Comparison of ENCODE assay signal across 8 cellular contexts in genomic region chr6:29752451-29753308, GRCh38. TPM values are rescaled to one million over a fixed set of nuclear protein-coding genes. Genes with fewer than 3 reads are reported as not detected.
A peak's percentile ranks its signal among the peaks of the same experiment; 100 is the strongest.
DNase-seq lines count a peak whose midpoint lies in the region; TF ChIP-seq lines count a peak whose summit lies in the region.

No MANE protein-coding gene starts in this region.

- POLR2A ChIA-PET in HEK293 (lab: Yijun Ruan, JAX), result interaction anchor here (1.2 kb wide), 2 partner anchors 15 to 103 kb away, joined by 3 read pairs; no protein-coding TSS in a partner anchor

- H3K36me3 Mint-ChIP-seq in T-helper 1 cell treated with Interleukin-12 subunit alpha and Interleukin-12 subunit beta and Interleukin-4 antibody, amounts not matched to agents 30 μg/mL and 1 μg/mL, for 36 hours (ENCODE audit: low read depth), result peaks cover 10% of the 10 kb centered on the region

- H3K36me3 ChIP-seq in GM06990 (ENCODE audit: control insufficient read depth, insufficient read depth, low read length) (no peaks in the 10 kb centered on the region), HEK293 (ENCODE audit: control insufficient read depth in 2 of 2, insufficient read depth in 1 of 2, low read length in 2 of 2) (no peaks in the 10 kb centered on the region), right atrium auricular region (no peaks in the 10 kb centered on the region), vagina (no peaks in the 10 kb centered on the region)

- intact Hi-C loops in vagina (cut with DNase I), result no loop called here

- CTCF ChIA-PET in HEK293 (lab: Yijun Ruan, JAX), result interaction anchor here (0.6 to 8.9 kb wide), 25 partner anchors 11 to 293 kb away, joined by 3 to 127 read pairs (median 4); no protein-coding TSS in a partner anchor

- H3K27me3 Mint-ChIP-seq in T-helper 1 cell treated with Interleukin-12 subunit alpha and Interleukin-12 subunit beta and Interleukin-4 antibody, amounts not matched to agents 30 μg/mL and 1 μg/mL, for 36 hours (ENCODE audit: low read depth), result no peaks in the 10 kb centered on the region

- H3K9me3 Mint-ChIP-seq in T-helper 1 cell treated with Interleukin-12 subunit alpha and Interleukin-12 subunit beta and Interleukin-4 antibody, amounts not matched to agents 30 μg/mL and 1 μg/mL, for 36 hours, result no peaks in the 10 kb centered on the region

- TF ChIP-seq CTCF in GM06990 (IDR thresholded peaks at IDR 0.05; ENCODE audit: insufficient read depth, low read length, poor library complexity, severe bottlenecking) (peak; percentile 100), HEK293 (tag by site-specific recombination; IDR thresholded peaks at IDR 0.05) (peak; percentile 99), right atrium auricular region (IDR thresholded peaks at IDR 0.05) (peak; percentile 92), vagina (IDR thresholded peaks at IDR 0.05) (peak; percentile 72 to 91 (median 84))

- H3K27ac Mint-ChIP-seq in T-helper 1 cell treated with Interleukin-12 subunit alpha and Interleukin-12 subunit beta and Interleukin-4 antibody, amounts not matched to agents 30 μg/mL and 1 μg/mL, for 36 hours, result peak overlapping the region; percentile 96

- H3K4me3 ChIP-seq in GM06990 (replicated peaks; ENCODE audit: low read depth, low read length), result peak overlapping the region; percentile 74
- H3K4me3 ChIP-seq in HEK293 (ENCODE audit: low read depth, low read length), result peak overlapping the region; percentile 75
- peak overlapping the region; percentile 50 to 69 for H3K4me3 ChIP-seq in right atrium auricular region
- peak overlapping the region; percentile 68 to 79 for H3K4me3 ChIP-seq in vagina

- H3K4me1 ChIP-seq in HEK293 (ENCODE audit: control insufficient read depth, insufficient read depth, low read length), result peaks cover 5% of the 10 kb centered on the region; the same call in 1 of the 2 replicates
- peaks cover 0 to 32% of the 10 kb centered on the region in 2 donors for H3K4me1 ChIP-seq in right atrium auricular region
- peaks cover 30% of the 10 kb centered on the region for H3K4me1 ChIP-seq in vagina

- peaks cover 49% of the 10 kb centered on the region for H3K4me1 Mint-ChIP-seq in T-helper 1 cell treated with Interleukin-12 subunit alpha and Interleukin-12 subunit beta and Interleukin-4 antibody, amounts not matched to agents 30 μg/mL and 1 μg/mL, for 36 hours (ENCODE audit: low read depth)

- peak overlapping the region; percentile 46; the same call in 1 of the 2 replicates for H3K27ac ChIP-seq in HEK293 (ENCODE audit: extremely low read depth, low read depth, low read length)
- H3K27ac ChIP-seq in right atrium auricular region, result peak overlapping the region; percentile 89 to 96
- H3K27ac ChIP-seq in vagina, result peak overlapping the region; percentile 94

- peak overlapping the region; percentile 93 for H3K4me3 Mint-ChIP-seq in T-helper 1 cell treated with Interleukin-12 subunit alpha and Interleukin-12 subunit beta and Interleukin-4 antibody, amounts not matched to agents 30 μg/mL and 1 μg/mL, for 36 hours

- peak in 1 of 2 donors; percentile 30 for TF ChIP-seq POLR2A in vagina (IDR thresholded peaks at IDR 0.05)

- H3K27me3 ChIP-seq in GM06990 (replicated peaks; ENCODE audit: control insufficient read depth, insufficient read depth, low read length), result no peaks in the 10 kb centered on the region; the same call in 1 of the 2 replicates
- no peaks in the 10 kb centered on the region for H3K27me3 ChIP-seq in right atrium auricular region
- H3K27me3 ChIP-seq in vagina, result no peaks in the 10 kb centered on the region

- DNase-seq in GM06990 (ENCODE audit: extremely low read depth, insufficient read length) (peak; percentile 86), MV-4-11 (lab: John Stamatoyannopoulos, UW) (peak; percentile 73), anterior cingulate cortex (lab: John Stamatoyannopoulos, UW) (peak in 56 of 58 donors; percentile 15 to 87 (median 65)), right atrium auricular region (ENCODE audit: low spot score) (peak; percentile 94), pulmonary artery endothelial cell (ENCODE audit: low read depth, low spot score) (peak; percentile 75), vagina (ENCODE audit: extremely low spot score in 2 of 2) (peak; percentile 92 to 93)

- no peaks in the 10 kb centered on the region for H3K9me3 ChIP-seq in HEK293 (ENCODE audit: control insufficient read depth, insufficient read depth, low read depth, low read length)
- no peaks in the 10 kb centered on the region for H3K9me3 ChIP-seq in right atrium auricular region
- H3K9me3 ChIP-seq in vagina, result no peaks in the 10 kb centered on the region

TF ChIP-seq in HEK293, 187 proteins besides CTCF, POLR2A, EP300 and RAD21 (continues in another document):
- TF ChIP-seq ZNF521 (tag by site-specific recombination; IDR thresholded peaks at IDR 0.05) (no peak), ZSCAN16 (tag by site-specific recombination; IDR thresholded peaks at IDR 0.05) (no peak), ZNF544 (tag by site-specific recombination; IDR thresholded peaks at IDR 0.05) (no peak), ZNF701 (tag by site-specific recombination; IDR thresholded peaks at IDR 0.05) (no peak), ZNF341 (tag by site-specific recombination; IDR thresholded peaks at IDR 0.05; ENCODE audit: low read depth) (peak; percentile 73), ZNF629 (tag by site-specific recombination; IDR thresholded peaks at IDR 0.05) (peak; percentile 83; the same call in 1 of the 2 replicates), KLF10 (tag by site-specific recombination; IDR thresholded peaks at IDR 0.05) (peak; percentile 48; the same call in 1 of the 2 replicates), WT1 (tag by site-specific recombination; IDR thresholded peaks at IDR 0.05) (no peak), ZNF645 (tag by site-specific recombination; IDR thresholded peaks at IDR 0.05) (no peak), FEZF1 (tag by site-specific recombination; IDR thresholded peaks at IDR 0.05) (no peak), PRDM4 (tag by site-specific recombination; IDR thresholded peaks at IDR 0.05) (no peak), ZNF639 (tag by site-specific recombination; IDR thresholded peaks at IDR 0.05) (no peak), MEIS1 (CRISPR knock-in tag; IDR thresholded peaks at IDR 0.05; ENCODE audit: borderline replicate concordance) (no peak), ZFP3 (tag by site-specific recombination; IDR thresholded peaks at IDR 0.05; ENCODE audit: low read depth) (no peak), ZFP41 (tag by site-specific recombination; IDR thresholded peaks at IDR 0.05; ENCODE audit: borderline replicate concordance) (no peak), BCL11B (tag by site-specific recombination; IDR thresholded peaks at IDR 0.05; ENCODE audit: low read depth) (0 out of 2 replicates have a peak, but pooled peaks have one; percentile 40), ZNF18 (tag by site-specific recombination; IDR thresholded peaks at IDR 0.05) (no peak), ZFP69B (tag by site-specific recombination; IDR thresholded peaks at IDR 0.05) (peak; percentile 88)

RNA-seq across cellular contexts. Expression of gene HLA-F, which starts 29.4 kb away (rescaled TPM):
- 10 to 100 TPM; 21.1 to 36.7 TPM for total RNA-seq in right atrium auricular region
- total RNA-seq in pulmonary artery endothelial cell, result 8.3 and 19.9 TPM in 2 replicates
- total RNA-seq in vagina, result 133 TPM

Comparison
In these comparisons a context has a peak if more than half of its experiments do, and no peak if none do; other contexts are left out.
1. Peak in every context shown above with its lines: DNase-seq, H3K4me3 ChIP-seq and H3K27ac ChIP-seq.